Comparison of ENCODE assay signal across 2 cellular contexts in genomic region chr16:5093081-5093480, GRCh38. TPM values are rescaled to one million over a fixed set of nuclear protein-coding genes. Genes with fewer than 3 reads are reported as not detected.
"Had no signal": no experiment of that assay in that cellular context is flagged by ENCODE, and none has a peak within 500 bp of the region (broad histone marks: within the 10 kb centered on the region; RNA-seq: fewer than 3 reads in every experiment).

No MANE protein-coding gene starts in this region.

RNA-seq across cellular contexts. Expression of gene C16orf89, which starts 27.3 kb away (rescaled TPM):
- total RNA-seq: GM23248, HFFc6 had no signal
- polyA plus RNA-seq: GM23248 had no signal
